20 cellular contexts compared by ENCODE assay signal in the genomic region with DNA sequence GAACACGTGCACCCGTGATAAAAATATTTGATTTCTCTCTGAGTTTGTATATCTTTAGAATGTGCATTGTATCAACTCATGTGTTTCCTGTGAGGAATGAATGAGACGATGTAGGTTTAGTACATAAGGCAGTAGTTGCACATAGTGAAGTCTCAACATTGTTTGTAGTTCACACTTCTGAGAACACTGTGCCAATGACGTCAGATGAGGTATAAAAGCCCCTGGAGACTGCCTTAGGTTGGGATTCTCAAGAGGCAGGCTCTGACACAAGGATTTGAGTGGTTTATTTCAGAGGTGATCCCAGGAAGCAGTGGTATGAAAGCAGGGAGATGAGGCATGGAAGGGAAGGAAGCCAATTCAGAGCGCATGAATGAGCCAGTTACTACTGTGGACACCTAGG. TPM values are rescaled to one million over a fixed set of nuclear protein-coding genes. Genes with fewer than 3 reads are reported as not detected.
"Had no signal": no experiment of that assay in that cellular context is flagged by ENCODE, and none has a peak within 500 bp of the region (broad histone marks: within the 10 kb centered on the region; RNA-seq: fewer than 3 reads in every experiment).

No MANE protein-coding gene starts in this region.

- ATAC-seq: Right ventricle myocardium inferior, SK-N-SH treated with all-trans-retinoic acid at 6 μM for 48 hours had no signal

- H3K27ac ChIP-seq: SJCRH30 had no signal

- H3K4me1 ChIP-seq: SJCRH30 had no signal

- DNase-seq: IMR-90, Karpas-422, KG1, MG63, NCI-H1092, NCI-H1436 treated with DMSO at 0.1 percent for 48 hours, NCI-H1694 treated with DMSO at 0.1 percent for 48 hours, NCI-H1930, NCI-H2081, NCI-H2227 treated with DMSO at 0.1 percent for 48 hours, NCI-H510A, NCI-H524 treated with DMSO at 0.1 percent for 48 hours, NCI-H69, NCI-H774, SHP77 treated with DMSO at 0.1 percent for 48 hours, SJCRH30, T-helper 1 cell had no signal

- H3K4me3 ChIP-seq: MG63, SJCRH30 had no signal

- H3K36me3 ChIP-seq: MG63, SJCRH30 had no signal

- H3K9me3 ChIP-seq: MG63, SJCRH30 had no signal

RNA-seq across cellular contexts. Expression of a gene that starts 2.6 kb away (rescaled TPM):
- total RNA-seq: IMR-90, RPMI7951, SJCRH30 had no signal
- polyA plus RNA-seq: IMR-90 had no signal
